8 cellular contexts compared by ENCODE assay signal in genomic region chr7:54788664-54789063, GRCh38. TPM values are rescaled to one million over a fixed set of nuclear protein-coding genes. Genes with fewer than 3 reads are reported as not detected.
DNase-seq lines count a peak whose midpoint lies in the region; ATAC-seq and TF ChIP-seq lines count a peak whose summit lies in the region.

No MANE protein-coding gene starts in this region.

- H3K4me1 Mint-ChIP-seq in CD4-positive, alpha-beta T cell (ENCODE audit: low read depth): peaks cover 5% of the 10 kb centered on the region

- no peak for DNase-seq in CD4-positive, alpha-beta T cell
- DNase-seq in NCI-H774 (lab: John Stamatoyannopoulos, UW) (peak; percentile 77), astrocyte of the cerebellum (ENCODE audit: low read depth) (peak; percentile 80), iPS DF 19.7 (ENCODE audit: low read depth, low spot score) (peak; percentile 67), spleen (no peak)
- DNase-seq in activated CD4-positive, CD25-positive, alpha-beta regulatory T cell treated with anti-CD3 and anti-CD28 coated beads, Interleukin-2, amount 50 U/mL, for 72 hours: no peak

- in situ Hi-C loops in astrocyte of the cerebellum (cut with HindIII; ENCODE audit: low sequenced_read_pairs): no loop called here

- no peaks in the 10 kb centered on the region for H3K9me3 ChIP-seq in CD4-positive, alpha-beta T cell (ENCODE audit: control insufficient read depth, low read length)
- H3K9me3 ChIP-seq in spleen: no peaks in the 10 kb centered on the region

- POLR2A ChIA-PET in CD4-positive, alpha-beta T cell (lab: Charles Lee): no interaction called here

- peaks cover 14% of the 10 kb centered on the region for H3K27me3 ChIP-seq in CD4-positive, alpha-beta T cell (ENCODE audit: control insufficient read depth, insufficient read depth, low read length)
- peaks cover 0 to 38% (median 0%) of the 10 kb centered on the region in 7 donors for H3K27me3 ChIP-seq in spleen (replicated peaks in 1 of 7)

- no peak for TF ChIP-seq CTCF in CD4-positive, alpha-beta T cell (IDR thresholded peaks at IDR 0.05)
- TF ChIP-seq CTCF in astrocyte of the cerebellum (IDR thresholded peaks at IDR 0.05; ENCODE audit: low read depth, low read length, missing control alignments) (peak; percentile 77), spleen (IDR thresholded peaks at IDR 0.05 in 8 of 11, conservative IDR thresholded peaks at IDR 0.05 in 3 of 11) (peak in 9 of 11 experiments; percentile 15 to 64 (median 44))

- intact Hi-C loops in CD4-positive, alpha-beta T cell (cut with DNase I, micrococcal nuclease): no loop called here
- intact Hi-C loops in spleen (cut with DNase I; ENCODE audit: low total_unique reads): loop anchor here (5.0 kb wide), 1 partner anchor 469 kb away; no protein-coding TSS in a partner anchor

- peak; percentile 60 for ATAC-seq in CD4-positive, alpha-beta T cell (ENCODE audit: poor library complexity)
- ATAC-seq in GM18520 (IDR thresholded peaks at IDR 0.05; ENCODE audit: unreplicated experiment) (peak; percentile 92), HG03354 (IDR thresholded peaks at IDR 0.05; ENCODE audit: poor library complexity, severe bottlenecking, unreplicated experiment) (peak; percentile 85)

- peaks cover 0 to 8% (median 6%) of the 10 kb centered on the region in 6 donors for H3K4me1 ChIP-seq in spleen

- no peak overlapping the region for H3K4me3 Mint-ChIP-seq in CD4-positive, alpha-beta T cell

- H3K36me3 ChIP-seq in spleen: no peaks in the 10 kb centered on the region

- H3K36me3 Mint-ChIP-seq in CD4-positive, alpha-beta T cell (ENCODE audit: low read depth): no peaks in the 10 kb centered on the region

- H3K27ac Mint-ChIP-seq in CD4-positive, alpha-beta T cell: no peak overlapping the region

- TF ChIP-seq POLR2A in spleen (IDR thresholded peaks at IDR 0.05): no peak

- peaks cover 43% of the 10 kb centered on the region for H3K27me3 Mint-ChIP-seq in CD4-positive, alpha-beta T cell

- WGBS in spleen, 5 donors: 4 to 12% (median 10%) methylated on average over 9 of the region's 9 CpGs

- no peaks in the 10 kb centered on the region for H3K9me3 Mint-ChIP-seq in CD4-positive, alpha-beta T cell

- no peak overlapping the region for H3K27ac ChIP-seq in CD4-positive, alpha-beta T cell (ENCODE audit: low read depth, low read length)
- H3K27ac ChIP-seq in spleen: no peak overlapping the region

- CTCF ChIA-PET in CD4-positive, alpha-beta T cell (lab: Charles Lee): interaction anchor here (0.8 kb wide), 1 partner anchor 107 kb away, joined by 3 read pairs; no protein-coding TSS in a partner anchor

- no peak overlapping the region for H3K4me3 ChIP-seq in astrocyte of the cerebellum (ENCODE audit: low read depth, low read length)
- H3K4me3 ChIP-seq in spleen: peak overlapping the region in 1 of 8 donors; percentile 3

RNA-seq across cellular contexts. Expression of gene SEC61G, which starts 29.7 kb away (rescaled TPM):
- total RNA-seq in CD4-positive, alpha-beta T cell: 10 to 100 TPM; 43.9 to 51.3 TPM
- total RNA-seq in spleen: 100 to 1,000 TPM in 3 of 7 donors, 10 to 100 TPM in 4; 52.8 to 290 (median 77.1) TPM
- polyA plus RNA-seq in spleen: 100 to 1,000 TPM; 149 to 261 (median 207) TPM

Comparison
In these comparisons a context has a peak if more than half of its experiments do, and no peak if none do; other contexts are left out.
1. DNase-seq: peak in NCI-H774 (single experiment), astrocyte of the cerebellum (single experiment) and iPS DF 19.7 (single experiment); none in CD4-positive, alpha-beta T cell (0 of 10), spleen (single experiment) and activated CD4-positive, CD25-positive, alpha-beta regulatory T cell treated with anti-CD3 and anti-CD28 coated beads, Interleukin-2, amount 50 U/mL, for 72 hours (single experiment).
2. Peak in every context shown above with its lines, with median percentiles within 50 percentile points of each other: ATAC-seq.